1 cellular context compared by ENCODE assay signal in the genomic region with DNA sequence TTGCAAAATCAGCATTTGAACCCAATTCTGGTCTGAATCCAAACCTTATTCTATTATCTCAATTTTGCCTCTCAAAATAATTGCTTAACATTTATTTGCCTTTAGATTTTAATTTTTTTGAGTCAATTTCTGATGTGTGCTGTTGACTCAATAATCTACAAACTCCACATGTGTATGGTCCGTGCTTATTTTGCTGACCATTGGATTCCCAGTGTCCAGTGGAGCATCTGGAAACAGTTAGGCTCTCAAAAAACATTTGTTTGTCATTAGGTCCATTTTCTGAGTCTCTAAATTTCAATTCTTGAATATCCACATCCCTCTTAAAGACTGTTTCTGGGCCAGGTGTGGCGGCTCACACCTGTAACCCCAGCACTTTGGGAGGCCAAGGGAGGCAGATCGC.
TF ChIP-seq lines count a peak whose summit lies in the region.

No MANE protein-coding gene starts in this region.

TF ChIP-seq in SK-N-SH, 30 proteins besides CTCF, POLR2A, EP300 and RAD21 (continued from another document):
- TF ChIP-seq REST (IDR thresholded peaks at IDR 0.05; ENCODE audit: low read depth, low read length) = no peak
- TF ChIP-seq SIN3A (IDR thresholded peaks at IDR 0.05; ENCODE audit: borderline replicate concordance, low read depth, low read length) = no peak
- TF ChIP-seq PBX3 (IDR thresholded peaks at IDR 0.05) = no peak
TF ChIP-seq in SK-N-SH: peak in this region for 0.
